Comparison of ENCODE assay signal across 9 cellular contexts in the genomic region with DNA sequence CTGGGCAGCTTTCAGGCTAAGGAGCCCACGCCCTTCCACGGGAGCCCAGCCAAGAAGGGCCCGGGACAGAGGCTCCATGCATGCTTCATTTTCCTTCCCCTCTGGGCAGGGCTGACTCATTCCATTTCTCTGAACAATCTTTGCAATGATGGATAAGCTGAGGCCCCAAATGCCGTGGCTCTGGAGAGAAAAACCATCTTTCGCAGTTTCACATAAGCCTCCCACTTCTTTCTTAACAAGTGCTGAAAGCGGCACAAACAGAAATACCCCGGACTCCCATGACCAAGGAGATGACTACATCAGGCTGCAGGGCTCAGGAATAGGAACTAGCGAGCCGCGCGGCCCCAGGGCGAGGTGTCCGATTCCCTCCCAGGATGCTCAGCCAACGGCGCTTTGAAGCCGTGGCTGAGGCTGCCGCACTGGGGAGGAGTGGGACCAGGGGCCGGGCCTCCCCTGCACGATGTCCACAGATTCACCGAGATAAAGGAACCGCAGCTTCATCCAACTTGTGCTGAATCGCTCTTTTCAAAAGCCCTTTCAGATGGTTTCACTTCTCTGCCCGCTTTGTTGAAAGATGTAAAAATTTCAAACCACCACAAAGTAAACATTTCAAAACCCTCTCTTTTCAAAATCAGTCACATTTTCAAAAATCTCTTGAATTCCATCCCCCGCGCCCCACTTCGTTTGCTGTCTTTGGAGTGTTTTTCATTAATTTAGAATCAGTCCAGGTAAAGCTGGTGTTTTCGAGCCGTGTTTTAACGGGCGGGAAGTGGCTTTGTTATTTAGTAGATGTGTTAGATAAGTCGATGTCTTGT.
DNase-seq lines count a peak whose midpoint lies in the region; FAIRE-seq and TF ChIP-seq lines count a peak whose summit lies in the region.
"Had no signal": no experiment of that assay in that cellular context is flagged by ENCODE, and none has a peak within 500 bp of the region (broad histone marks: within the 10 kb centered on the region; RNA-seq: fewer than 3 reads in every experiment).

No MANE protein-coding gene starts in this region.

- no peaks in the 10 kb centered on the region for H3K79me2 ChIP-seq in fibroblast of lung (ENCODE audit: control insufficient read depth, insufficient read depth, low read length)

- peaks cover 44% of the 10 kb centered on the region for H3K4me1 Mint-ChIP-seq in activated CD4-positive, alpha-beta memory T cell treated with anti-CD3 and anti-CD28 coated beads, Interleukin-2, amount 10 ng/mL, durations not matched to agents 7 days and 5 days

- CTCF ChIA-PET in activated CD4-positive, alpha-beta memory T cell treated with anti-CD3 and anti-CD28 coated beads, Interleukin-2, amount 10 ng/mL, durations not matched to agents 7 days and 5 days (lab: Charles Lee): interaction anchor here (0.7 to 3.5 kb wide), 11 partner anchors 8 to 189 kb away, joined by 3 to 24 read pairs (median 6); no protein-coding TSS in a partner anchor

- H3K9me3 ChIP-seq in fibroblast of lung (ENCODE audit: control insufficient read depth, insufficient read depth, low read depth, low read length): no peaks in the 10 kb centered on the region
- H3K9me3 ChIP-seq in neutrophil: no peaks in the 10 kb centered on the region

- no peaks in the 10 kb centered on the region for H3K9me3 Mint-ChIP-seq in activated CD4-positive, alpha-beta memory T cell treated with anti-CD3 and anti-CD28 coated beads, Interleukin-2, amount 10 ng/mL, durations not matched to agents 7 days and 5 days

- H3K27ac ChIP-seq in fibroblast of lung (ENCODE audit: insufficient read depth, low read length): no peak overlapping the region
- peak overlapping the region; percentile 48 for H3K27ac ChIP-seq in neutrophil

- H2AFZ ChIP-seq in fibroblast of lung (ENCODE audit: low read length): no peak overlapping the region

- no peak for FAIRE-seq in urothelium cell line (lab: Jason Lieb, UNC)
- FAIRE-seq: frontal cortex had no signal

- H3K4me3 ChIP-seq in fibroblast of lung (replicated peaks in 1 of 4; ENCODE audit: control extremely low read depth in 1 of 4, insufficient read depth in 1 of 4, low read depth in 3 of 4, low read length in 4 of 4) (peak overlapping the region; percentile 24 to 60 (median 40)), neutrophil (ENCODE audit: low read depth in 1 of 2, low read length in 1 of 2) (peak overlapping the region; percentile 57 to 64)

- H4K20me1 ChIP-seq in fibroblast of lung (ENCODE audit: control insufficient read depth, extremely low read depth, insufficient read depth, low read length): no peaks in the 10 kb centered on the region

- H3K4me3 Mint-ChIP-seq in activated CD4-positive, alpha-beta memory T cell treated with anti-CD3 and anti-CD28 coated beads, Interleukin-2, amount 10 ng/mL, durations not matched to agents 7 days and 5 days: peak overlapping the region; percentile 70

- peaks cover 71% of the 10 kb centered on the region for H3K27me3 Mint-ChIP-seq in activated CD4-positive, alpha-beta memory T cell treated with anti-CD3 and anti-CD28 coated beads, Interleukin-2, amount 10 ng/mL, durations not matched to agents 7 days and 5 days

- no peak overlapping the region for H3K9ac ChIP-seq in fibroblast of lung (ENCODE audit: insufficient read depth, low read length)

- H3K27ac Mint-ChIP-seq in activated CD4-positive, alpha-beta memory T cell treated with anti-CD3 and anti-CD28 coated beads, Interleukin-2, amount 10 ng/mL, durations not matched to agents 7 days and 5 days: peak overlapping the region; percentile 73

- no peaks in the 10 kb centered on the region for H3K36me3 Mint-ChIP-seq in activated CD4-positive, alpha-beta memory T cell treated with anti-CD3 and anti-CD28 coated beads, Interleukin-2, amount 10 ng/mL, durations not matched to agents 7 days and 5 days (ENCODE audit: low read depth)

- peak overlapping the region; percentile 89 for H3K4me2 ChIP-seq in fibroblast of lung (ENCODE audit: extremely low read depth, insufficient read depth, low read length)

- H3K27me3 ChIP-seq in fibroblast of lung (ENCODE audit: control insufficient read depth, insufficient read depth, low read length) (peaks cover 27% of the 10 kb centered on the region), neutrophil (no peaks in the 10 kb centered on the region)

- POLR2A ChIA-PET in activated CD4-positive, alpha-beta memory T cell treated with anti-CD3 and anti-CD28 coated beads, Interleukin-2, amount 10 ng/mL, durations not matched to agents 7 days and 5 days (lab: Charles Lee): interaction anchor here (1.1 to 2.8 kb wide), 5 partner anchors 9 to 46 kb away, joined by 3 to 8 read pairs (median 5); no protein-coding TSS in a partner anchor

- DNase-seq in NCI-H510A treated with DMSO at 0.1 percent for 48 hours (lab: John Stamatoyannopoulos, UW): peak; percentile 30
- DNase-seq in NCI-H510A (lab: John Stamatoyannopoulos, UW): no peak
- peak; percentile 19 for DNase-seq in NCI-H128 (lab: John Stamatoyannopoulos, UW; ENCODE audit: unreplicated experiment)
- peak; percentile 73 for DNase-seq in activated CD4-positive, alpha-beta memory T cell treated with anti-CD3 and anti-CD28 coated beads, Interleukin-2, amount 10 ng/mL, durations not matched to agents 7 days and 5 days
- peak; percentile 81 to 91 for DNase-seq in fibroblast of lung (ENCODE audit: low read depth in 2 of 2)
- DNase-seq in urothelium cell line (ENCODE audit: low spot score): peak; percentile 74
- no peak for DNase-seq in G401 (ENCODE audit: low spot score)

- no peaks in the 10 kb centered on the region for H3K36me3 ChIP-seq in fibroblast of lung (ENCODE audit: control insufficient read depth, insufficient read depth, low read length)
- no peaks in the 10 kb centered on the region for H3K36me3 ChIP-seq in neutrophil

- in situ Hi-C loops in G401 (cut with HindIII; ENCODE audit: low sequenced_read_pairs): no loop called here

- no peak for TF ChIP-seq CTCF in fibroblast of lung (conservative IDR thresholded peaks at IDR 0.05 in 1 of 2, IDR thresholded peaks at IDR 0.05 in 1 of 2; ENCODE audit: low read depth in 1 of 2, low read length in 2 of 2)
- TF ChIP-seq CTCF in neutrophil (IDR thresholded peaks at IDR 0.05): no peak

- H3K4me1 ChIP-seq in fibroblast of lung (ENCODE audit: control insufficient read depth, extremely low read depth, insufficient read depth, low read length) (peaks cover 8% of the 10 kb centered on the region), neutrophil (ENCODE audit: control insufficient read depth in 1 of 2, insufficient read depth in 1 of 2, low read depth in 1 of 2, low read length in 1 of 2) (peaks cover 26 to 28% of the 10 kb centered on the region in 2 experiments)

Comparison
In these comparisons a context has a peak if more than half of its experiments do, and no peak if none do; other contexts are left out.
1. DNase-seq: peak in NCI-H510A treated with DMSO at 0.1 percent for 48 hours (single experiment), NCI-H128 (single experiment), activated CD4-positive, alpha-beta memory T cell treated with anti-CD3 and anti-CD28 coated beads, Interleukin-2, amount 10 ng/mL, durations not matched to agents 7 days and 5 days (single experiment), fibroblast of lung (2 of 2) and urothelium cell line (single experiment); none in NCI-H510A (single experiment) and G401 (single experiment).